In the genomic region with DNA sequence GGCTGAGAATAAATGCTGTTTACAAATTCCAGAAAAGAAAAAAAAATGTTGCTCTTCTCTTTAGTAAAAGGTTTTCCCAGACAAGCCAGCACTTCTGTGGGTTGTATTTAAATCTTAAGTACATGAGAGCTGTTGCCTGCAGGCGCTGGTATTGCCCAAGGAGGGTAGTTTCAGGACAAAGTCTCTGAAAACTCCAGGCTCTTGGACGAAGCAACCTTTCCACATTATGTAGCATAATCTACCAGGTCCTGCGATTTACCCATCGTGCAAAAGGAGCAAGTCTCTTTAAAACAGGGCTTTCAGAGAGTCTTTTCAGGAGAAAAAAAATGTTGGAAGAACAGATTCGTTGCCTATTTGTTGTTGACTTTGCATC, we compare ENCODE assay signal across 8 cellular contexts.
DNase-seq lines count a peak whose midpoint lies in the region; ATAC-seq and TF ChIP-seq lines count a peak whose summit lies in the region.
"Had no signal": no experiment of that assay in that cellular context is flagged by ENCODE, and none has a peak within 500 bp of the region (broad histone marks: within the 10 kb centered on the region; RNA-seq: fewer than 3 reads in every experiment).

No MANE protein-coding gene starts in this region.

- no peak for DNase-seq in effector memory CD8-positive, alpha-beta T cell
- DNase-seq in GM13976 (ENCODE audit: low spot score) = no peak
- DNase-seq in kidney glomerular epithelial cell (lab: John Stamatoyannopoulos, UW) = no peak

- H3K36me3 ChIP-seq in skeletal muscle satellite cell (ENCODE audit: insufficient read depth, low read length) = no peaks in the 10 kb centered on the region

- H3K4me2 ChIP-seq in skeletal muscle satellite cell (ENCODE audit: low read length) = peak overlapping the region; percentile 93

- peaks cover 0 to 5% of the 10 kb centered on the region in 2 donors for H3K4me1 Mint-ChIP-seq in effector memory CD8-positive, alpha-beta T cell (ENCODE audit: low read depth in 2 of 2)

- H3K36me3 Mint-ChIP-seq in effector memory CD8-positive, alpha-beta T cell (ENCODE audit: insufficient read depth) = peaks cover 3% of the 10 kb centered on the region
- H3K36me3 Mint-ChIP-seq: naive B cell had no signal

- H3K27ac Mint-ChIP-seq in effector memory CD8-positive, alpha-beta T cell = no peak overlapping the region

- TF ChIP-seq CTCF in GM13976 (IDR thresholded peaks at IDR 0.05; ENCODE audit: borderline replicate concordance, control extremely low read depth, extremely low read depth, insufficient read depth, missing control alignments) = no peak

- peaks cover 8% of the 10 kb centered on the region for H3K27me3 ChIP-seq in skeletal muscle satellite cell (ENCODE audit: control insufficient read depth, insufficient read depth, low read length)

- in situ Hi-C loops in GM13976 (cut with MboI; ENCODE audit: low sequenced_read_pairs, unreplicated experiment) = no loop called here

- H3K27me3 Mint-ChIP-seq in effector memory CD8-positive, alpha-beta T cell = peaks cover 22 to 65% of the 10 kb centered on the region in 2 donors

- no peak overlapping the region for H3K4me3 ChIP-seq in skeletal muscle satellite cell (ENCODE audit: low read length)

- H3K4me1 ChIP-seq in skeletal muscle satellite cell (ENCODE audit: control insufficient read depth, insufficient read depth, low read length) = no peaks in the 10 kb centered on the region

- peak overlapping the region; percentile 62 to 75 for H3K4me3 Mint-ChIP-seq in effector memory CD8-positive, alpha-beta T cell

- peak; percentile 25 for ATAC-seq in GM19455 (IDR thresholded peaks at IDR 0.05; ENCODE audit: unreplicated experiment)
- peak; percentile 10 for ATAC-seq in HG03103 (IDR thresholded peaks at IDR 0.05; ENCODE audit: low read depth, unreplicated experiment)
- ATAC-seq in effector memory CD8-positive, alpha-beta T cell (replicated peaks) = no peak
- no peak for ATAC-seq in GM19467 (IDR thresholded peaks at IDR 0.05; ENCODE audit: unreplicated experiment)

- no peaks in the 10 kb centered on the region for H3K9me3 ChIP-seq in skeletal muscle satellite cell (replicated peaks; ENCODE audit: low read length)

- no peak overlapping the region for H3K9ac ChIP-seq in skeletal muscle satellite cell (ENCODE audit: low read depth, low read length)

- H3K9me3 Mint-ChIP-seq in effector memory CD8-positive, alpha-beta T cell = peaks cover 2 to 4% of the 10 kb centered on the region in 2 donors

Comparison
In these comparisons a context has a peak if more than half of its experiments do, and no peak if none do; other contexts are left out.
1. ATAC-seq: peak in GM19455 (single experiment) and HG03103 (single experiment); none in effector memory CD8-positive, alpha-beta T cell (single experiment) and GM19467 (single experiment).